In genomic region chr11:114400222-114400973, GRCh38 we compare ENCODE assay signal across 8 cellular contexts. TPM values are rescaled to one million over a fixed set of nuclear protein-coding genes. Genes with fewer than 3 reads are reported as not detected.
DNase-seq lines count a peak whose midpoint lies in the region; TF ChIP-seq lines count a peak whose summit lies in the region.

C11orf71 (minus strand) TSS chr11:114400511; CDS start chr11:114400331, 180 bp downstream.
RBM7 (plus strand) TSS chr11:114400666; CDS start chr11:114400672, 6 bp downstream.

- peak within 1 kb of the TSS; percentile 99 to 100 (median 99) for H3K4me3 Mint-ChIP-seq in nephron
- H3K4me3 Mint-ChIP-seq in stimulated activated naive CD8-positive, alpha-beta T cell treated with anti-CD3 and anti-CD28 coated beads, Interleukin-15, Interleukin-2, amounts not matched to agents 100 ng/mL and 50 ng/mL, for 24 hours: peak within 1 kb of the TSS; percentile 90

- H3K36me3 Mint-ChIP-seq in nephron (ENCODE audit: low read depth): peaks cover 28% of the 10 kb centered on the region
- H3K36me3 Mint-ChIP-seq in stimulated activated naive CD8-positive, alpha-beta T cell treated with anti-CD3 and anti-CD28 coated beads, Interleukin-15, Interleukin-2, amounts not matched to agents 100 ng/mL and 50 ng/mL, for 24 hours (ENCODE audit: low read depth): peaks cover 47% of the 10 kb centered on the region

- POLR2A ChIA-PET in RWPE1 (lab: Yijun Ruan, JAX; ENCODE audit: low non-redundant PET): no interaction called here

- CTCF ChIA-PET in RWPE1 (lab: Yijun Ruan, JAX): interaction anchor here (0.6 to 0.8 kb wide), 4 partner anchors 31 to 1156 kb away, joined by 3 to 4 read pairs (median 4); no protein-coding TSS in a partner anchor

- H3K9me3 Mint-ChIP-seq in nephron: no peaks in the 10 kb centered on the region
- no peaks in the 10 kb centered on the region for H3K9me3 Mint-ChIP-seq in stimulated activated naive CD8-positive, alpha-beta T cell treated with anti-CD3 and anti-CD28 coated beads, Interleukin-15, Interleukin-2, amounts not matched to agents 100 ng/mL and 50 ng/mL, for 24 hours

- TF ChIP-seq CTCF in LNCaP clone FGC (IDR thresholded peaks at IDR 0.05; ENCODE audit: control insufficient read depth, extremely low read depth, insufficient read depth): peak; percentile 24; the same call in 1 of the 2 replicates
- no peak for TF ChIP-seq CTCF in RWPE1 (conservative IDR thresholded peaks at IDR 0.05; ENCODE audit: low read depth)
- TF ChIP-seq CTCF in fibroblast of the aortic adventitia (IDR thresholded peaks at IDR 0.05; ENCODE audit: insufficient read depth, low read length): peak; percentile 11
- TF ChIP-seq CTCF in nephron (IDR thresholded peaks at IDR 0.05; ENCODE audit: unreplicated experiment in 3 of 3): peak in 1 of 3 experiments; percentile 10

- H3K27ac ChIP-seq in RWPE1: peak within 1 kb of the TSS; percentile 96

- DNase-seq in ELF-1 (ENCODE audit: low read depth, low spot score) (peak; percentile 98), GOT3 (lab: John Stamatoyannopoulos, UW) (peak; percentile 71), LNCaP clone FGC (ENCODE audit: low read depth) (peak; percentile 92), RWPE1 (ENCODE audit: low spot score) (peak; percentile 95), fibroblast of the aortic adventitia (ENCODE audit: low read depth) (peak; percentile 99)
- peak; percentile 97 for DNase-seq in activated effector memory CD4-positive, alpha-beta T cell treated with Interleukin-2 at 50 U/mL for 16 hours

- H3K4me3 ChIP-seq in LNCaP clone FGC (ENCODE audit: low read depth, low read length): peak within 1 kb of the TSS; percentile 97
- H3K4me3 ChIP-seq in fibroblast of the aortic adventitia (ENCODE audit: low read depth, low read length): peak within 1 kb of the TSS; percentile 81

- peaks cover 34% of the 10 kb centered on the region for H3K4me1 Mint-ChIP-seq in nephron
- peaks cover 57% of the 10 kb centered on the region for H3K4me1 Mint-ChIP-seq in stimulated activated naive CD8-positive, alpha-beta T cell treated with anti-CD3 and anti-CD28 coated beads, Interleukin-15, Interleukin-2, amounts not matched to agents 100 ng/mL and 50 ng/mL, for 24 hours (ENCODE audit: low read depth)

- no peaks in the 10 kb centered on the region for H3K27me3 Mint-ChIP-seq in nephron (ENCODE audit: low read depth)
- no peaks in the 10 kb centered on the region for H3K27me3 Mint-ChIP-seq in stimulated activated naive CD8-positive, alpha-beta T cell treated with anti-CD3 and anti-CD28 coated beads, Interleukin-15, Interleukin-2, amounts not matched to agents 100 ng/mL and 50 ng/mL, for 24 hours

- peak within 1 kb of the TSS; percentile 99 to 100 (median 100) for H3K27ac Mint-ChIP-seq in nephron
- peak within 1 kb of the TSS; percentile 90 for H3K27ac Mint-ChIP-seq in stimulated activated naive CD8-positive, alpha-beta T cell treated with anti-CD3 and anti-CD28 coated beads, Interleukin-15, Interleukin-2, amounts not matched to agents 100 ng/mL and 50 ng/mL, for 24 hours

RNA-seq across cellular contexts. Expression of gene C11orf71, which starts in this region (rescaled TPM):
- 2.5 and 4.2 TPM in 2 replicates for total RNA-seq in fibroblast of the aortic adventitia (ENCODE audit: low replicate concordance)

RNA-seq across cellular contexts. Expression of gene RBM7, which starts in this region (rescaled TPM):
- total RNA-seq in fibroblast of the aortic adventitia (ENCODE audit: low replicate concordance): 5.6 and 45.6 TPM in 2 replicates

Comparison
In these comparisons a context has a peak if more than half of its experiments do, and no peak if none do; other contexts are left out.
1. Peak in every context shown above with its lines: DNase-seq, H3K4me3 ChIP-seq and H3K27ac ChIP-seq.